Comparison of ENCODE assay signal across 11 cellular contexts in genomic region chr3:98326945-98327344, GRCh38. TPM values are rescaled to one million over a fixed set of nuclear protein-coding genes. Genes with fewer than 3 reads are reported as not detected.
DNase-seq lines count a peak whose midpoint lies in the region; ATAC-seq lines count a peak whose summit lies in the region.
"Had no signal": no experiment of that assay in that cellular context is flagged by ENCODE, and none has a peak within 500 bp of the region (broad histone marks: within the 10 kb centered on the region; RNA-seq: fewer than 3 reads in every experiment).

No MANE protein-coding gene starts in this region.

- peak overlapping the region; percentile 87 for H3K18ac ChIP-seq in mesendoderm (ENCODE audit: low read length)

- H3K4me1 ChIP-seq in mesendoderm (ENCODE audit: control insufficient read depth, low read depth, low read length), result peaks cover 3% of the 10 kb centered on the region

- peak overlapping the region; percentile 54 for H3K27ac Mint-ChIP-seq in activated CD8-positive, alpha-beta memory T cell treated with anti-CD3 and anti-CD28 coated beads, Interleukin-2, amount 10 ng/mL, durations not matched to agents 7 days and 5 days
- no peak overlapping the region for H3K27ac Mint-ChIP-seq in T-helper 17 cell
- H3K27ac Mint-ChIP-seq: nephron progenitor cell had no signal

- peak overlapping the region; percentile 14 for H4K5ac ChIP-seq in mesendoderm (ENCODE audit: low read length)

- H3K79me1 ChIP-seq in mesendoderm (ENCODE audit: low read length), result no peaks in the 10 kb centered on the region

- no peak overlapping the region for H4K8ac ChIP-seq in mesendoderm (ENCODE audit: low read depth, low read length)

- H3K4me3 ChIP-seq in mesendoderm (ENCODE audit: low read length), result no peak overlapping the region

- H3K36me3 Mint-ChIP-seq in activated CD8-positive, alpha-beta memory T cell treated with anti-CD3 and anti-CD28 coated beads, Interleukin-2, amount 10 ng/mL, durations not matched to agents 7 days and 5 days, result no peaks in the 10 kb centered on the region
- H3K36me3 Mint-ChIP-seq in T-helper 17 cell (ENCODE audit: low read depth), result peaks cover 4% of the 10 kb centered on the region

- no peak overlapping the region for H3K9ac ChIP-seq in mesendoderm (ENCODE audit: low read length)

- peak overlapping the region; percentile 70 for H3K4ac ChIP-seq in mesendoderm (ENCODE audit: low read depth, low read length)

- H3K79me2 ChIP-seq in mesendoderm (ENCODE audit: control insufficient read depth, insufficient read depth, low read length), result peaks cover 4% of the 10 kb centered on the region

- H3K27me3 Mint-ChIP-seq in activated CD8-positive, alpha-beta memory T cell treated with anti-CD3 and anti-CD28 coated beads, Interleukin-2, amount 10 ng/mL, durations not matched to agents 7 days and 5 days, result peaks cover 2% of the 10 kb centered on the region
- H3K27me3 Mint-ChIP-seq in T-helper 17 cell, result peaks cover 64% of the 10 kb centered on the region

- CTCF ChIA-PET in activated CD8-positive, alpha-beta memory T cell treated with anti-CD3 and anti-CD28 coated beads, Interleukin-2, amount 10 ng/mL, durations not matched to agents 7 days and 5 days (lab: Charles Lee), result interaction anchor here (1.1 to 1.2 kb wide), 2 partner anchors 287 to 289 kb away, joined by 3 to 4 read pairs; no protein-coding TSS in a partner anchor

- ATAC-seq in activated CD8-positive, alpha-beta memory T cell treated with anti-CD3 and anti-CD28 coated beads, Interleukin-2, amount 10 ng/mL, durations not matched to agents 7 days and 5 days, result peak; percentile 54
- peak; percentile 59 for ATAC-seq in GM21786 (IDR thresholded peaks at IDR 0.05; ENCODE audit: unreplicated experiment)
- ATAC-seq in HG03280 (IDR thresholded peaks at IDR 0.05; ENCODE audit: unreplicated experiment), result peak; percentile 60
- ATAC-seq in T-helper 17 cell, result no peak
- ATAC-seq in HG02970 (IDR thresholded peaks at IDR 0.05; ENCODE audit: low FRiP score, unreplicated experiment), result no peak

- no peak overlapping the region for H2AK5ac ChIP-seq in mesendoderm (ENCODE audit: low read length)

- H2BK5ac ChIP-seq in mesendoderm (ENCODE audit: low read length), result no peak overlapping the region

- no peak overlapping the region for H3K56ac ChIP-seq in mesendoderm (ENCODE audit: low read length)

- no peaks in the 10 kb centered on the region for H3K36me3 ChIP-seq in mesendoderm (ENCODE audit: control insufficient read depth, insufficient read depth, low read length)

- no peak overlapping the region for H3K4me3 Mint-ChIP-seq in activated CD8-positive, alpha-beta memory T cell treated with anti-CD3 and anti-CD28 coated beads, Interleukin-2, amount 10 ng/mL, durations not matched to agents 7 days and 5 days
- H3K4me3 Mint-ChIP-seq in T-helper 17 cell, result no peak overlapping the region
- H3K4me3 Mint-ChIP-seq: nephron progenitor cell had no signal

- H3K23ac ChIP-seq in mesendoderm (ENCODE audit: low read length), result no peak overlapping the region

- H2BK15ac ChIP-seq in mesendoderm (replicated peaks; ENCODE audit: low read depth), result peak overlapping the region; percentile 19

- no peak overlapping the region for H3K27ac ChIP-seq in mesendoderm (ENCODE audit: low read depth, low read length)

- peaks cover 44% of the 10 kb centered on the region for H3K4me1 Mint-ChIP-seq in activated CD8-positive, alpha-beta memory T cell treated with anti-CD3 and anti-CD28 coated beads, Interleukin-2, amount 10 ng/mL, durations not matched to agents 7 days and 5 days
- H3K4me1 Mint-ChIP-seq in T-helper 17 cell, result peaks cover 4% of the 10 kb centered on the region

- no peaks in the 10 kb centered on the region for H3K9me3 Mint-ChIP-seq in activated CD8-positive, alpha-beta memory T cell treated with anti-CD3 and anti-CD28 coated beads, Interleukin-2, amount 10 ng/mL, durations not matched to agents 7 days and 5 days (ENCODE audit: low read depth)
- H3K9me3 Mint-ChIP-seq: nephron progenitor cell had no signal

- no peak for DNase-seq in activated CD8-positive, alpha-beta memory T cell treated with anti-CD3 and anti-CD28 coated beads, Interleukin-2, amount 10 ng/mL, durations not matched to agents 7 days and 5 days
- no peak for DNase-seq in activated CD8-positive, alpha-beta memory T cell treated with anti-CD3 and anti-CD28 coated beads, Interleukin-2, amount 50 U/mL, for 4 hours
- DNase-seq in mesendoderm (no peak), T-helper 17 cell (no peak), AG08395 (ENCODE audit: low spot score) (no peak)
- DNase-seq: activated CD4-positive, alpha-beta T cell treated with anti-CD3 and anti-CD28 coated beads, Interleukin-2, amount 50 U/mL, for 48 hours; NCI-H1436; nephron progenitor cell had no signal

- H3K4me2 ChIP-seq in mesendoderm (ENCODE audit: low read length), result no peak overlapping the region

- no peaks in the 10 kb centered on the region for H3K27me3 ChIP-seq in mesendoderm (ENCODE audit: insufficient read depth, low read length, poor library complexity)

- peak overlapping the region; percentile 95 for H2BK120ac ChIP-seq in mesendoderm (ENCODE audit: low read depth, low read length)

- peaks cover 2% of the 10 kb centered on the region for H3K9me3 ChIP-seq in T-helper 17 cell (ENCODE audit: control insufficient read depth, low read length, poor library complexity, severe bottlenecking)

RNA-seq across cellular contexts. Expression of gene OR5K4, which starts 26.7 kb away (rescaled TPM):
- total RNA-seq in activated CD8-positive, alpha-beta memory T cell treated with anti-CD3 and anti-CD28 coated beads, Interleukin-2, amount 10 ng/mL, durations not matched to agents 7 days and 5 days, result not detected
- polyA plus RNA-seq in mesendoderm (2013, experiment 1 of 2), result not detected
- polyA plus RNA-seq in mesendoderm (2013, experiment 2 of 2), result not detected
- total RNA-seq in T-helper 17 cell, result not detected

RNA-seq across cellular contexts. Expression of gene OR5H2, which starts 44.6 kb away (rescaled TPM):
- total RNA-seq in activated CD8-positive, alpha-beta memory T cell treated with anti-CD3 and anti-CD28 coated beads, Interleukin-2, amount 10 ng/mL, durations not matched to agents 7 days and 5 days, result not detected
- not detected for polyA plus RNA-seq in mesendoderm (2013, experiment 1 of 2)
- not detected for polyA plus RNA-seq in mesendoderm (2013, experiment 2 of 2)
- not detected for total RNA-seq in T-helper 17 cell

Comparison
In these comparisons a context has a peak if more than half of its experiments do, and no peak if none do; other contexts are left out.
1. ATAC-seq: peak in activated CD8-positive, alpha-beta memory T cell treated with anti-CD3 and anti-CD28 coated beads, Interleukin-2, amount 10 ng/mL, durations not matched to agents 7 days and 5 days (single experiment), GM21786 (single experiment) and HG03280 (single experiment); none in T-helper 17 cell (single experiment) and HG02970 (single experiment).